8 cellular contexts compared by ENCODE assay signal in the genomic region with DNA sequence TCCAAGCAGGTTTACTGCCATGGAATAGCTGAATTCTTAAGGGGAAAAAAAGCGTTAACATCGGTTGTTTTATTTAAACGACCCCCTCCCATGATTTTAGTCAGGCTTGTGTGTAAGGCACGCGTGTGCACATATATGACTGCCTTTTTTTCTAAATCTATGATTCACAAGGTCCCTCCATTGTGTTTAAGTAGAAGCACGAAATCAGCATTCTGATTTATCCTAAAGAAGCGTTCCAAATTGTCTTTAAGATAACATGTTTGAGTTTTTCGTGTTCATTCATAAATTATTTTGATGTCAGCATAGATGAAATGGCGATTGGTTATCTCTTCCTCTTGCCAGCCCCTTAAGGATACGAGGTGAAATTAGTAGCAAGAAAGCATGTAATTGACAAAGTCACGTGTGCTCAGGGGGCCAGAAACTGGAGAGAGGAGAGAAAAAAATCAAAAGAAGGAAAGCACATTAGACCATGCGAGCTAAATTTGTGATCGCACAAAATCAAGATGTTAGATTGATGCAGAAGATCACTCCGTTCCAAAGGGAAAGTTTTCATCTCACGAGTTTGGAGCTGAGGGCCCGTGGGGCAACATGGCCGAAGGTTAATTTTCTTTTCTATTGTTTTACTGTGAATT. TPM values are rescaled to one million over a fixed set of nuclear protein-coding genes. Genes with fewer than 3 reads are reported as not detected.
DNase-seq lines count a peak whose midpoint lies in the region; ATAC-seq, FAIRE-seq and TF ChIP-seq lines count a peak whose summit lies in the region.

A gene with protein sequence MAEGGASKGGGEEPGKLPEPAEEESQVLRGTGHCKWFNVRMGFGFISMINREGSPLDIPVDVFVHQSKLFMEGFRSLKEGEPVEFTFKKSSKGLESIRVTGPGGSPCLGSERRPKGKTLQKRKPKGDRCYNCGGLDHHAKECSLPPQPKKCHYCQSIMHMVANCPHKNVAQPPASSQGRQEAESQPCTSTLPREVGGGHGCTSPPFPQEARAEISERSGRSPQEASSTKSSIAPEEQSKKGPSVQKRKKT (plus strand): TSS at position 445 of the 632 bp plus-strand sequence. CDS start 144 bp downstream, at position 589.

- peak within 1 kb of the TSS; percentile 52 for H2AFZ ChIP-seq in HepG2 (ENCODE audit: low read length)

- BruUV-seq in HepG2 (replicated peaks; lab: Mats Ljungman, UMichigan) = TSS peak; percentile 88

- H3K9me3 ChIP-seq in HepG2 (ENCODE audit: low read length) (no peaks in the 10 kb centered on the region), right lobe of liver (no peaks in the 10 kb centered on the region)

- peaks cover 25% of the 10 kb centered on the region for H3K4me1 ChIP-seq in HepG2 (ENCODE audit: insufficient read depth, low read length)
- H3K4me1 ChIP-seq in right lobe of liver = no peaks in the 10 kb centered on the region

- intact Hi-C loops in HepG2 (cut with micrococcal nuclease; ENCODE audit: unreplicated experiment) = loop anchor here (2.0 to 10.0 kb wide), 2 partner anchors 110 to 448 kb away; partner anchors contain the start of gene PREP
- intact Hi-C loops in right lobe of liver (cut with DNase I) = no loop called here

- H3K79me2 ChIP-seq in HepG2 (ENCODE audit: insufficient read depth, low read length) = peaks cover 42% of the 10 kb centered on the region

- peak within 1 kb of the TSS; percentile 99 for H3K27ac Mint-ChIP-seq in endothelial cell (ENCODE audit: unreplicated experiment)

- H3K27ac ChIP-seq in HepG2 (ENCODE audit: extremely low read length, insufficient read depth, low read length) = peak within 1 kb of the TSS; percentile 90
- H3K27ac ChIP-seq in right lobe of liver = no peak within 1 kb of the TSS

- no peak for TF ChIP-seq EP300 in HepG2 (IDR thresholded peaks at IDR 0.05; ENCODE audit: low read depth in 2 of 2, low read length in 2 of 2)
- no peak for TF ChIP-seq EP300 in HepG2 (CRISPR knock-in tag; IDR thresholded peaks at IDR 0.05; ENCODE audit: borderline replicate concordance)

- H4K20me1 ChIP-seq in HepG2 (ENCODE audit: insufficient read depth, low read length) = no peaks in the 10 kb centered on the region

- no peak; the same call in 2 of the 3 replicates for ATAC-seq in HepG2
- no peak for ATAC-seq in right lobe of liver
- ATAC-seq in HG03378 (IDR thresholded peaks at IDR 0.05; ENCODE audit: unreplicated experiment) = no peak

- H3K9ac ChIP-seq in HepG2 (ENCODE audit: insufficient read depth, low read depth, low read length) = peak within 1 kb of the TSS; percentile 84

- TF ChIP-seq CTCF in HepG2 (CRISPR knock-in tag; IDR thresholded peaks at IDR 0.05) (no peak), right lobe of liver (IDR thresholded peaks at IDR 0.05) (no peak), endothelial cell (IDR thresholded peaks at IDR 0.05; ENCODE audit: unreplicated experiment) (no peak)

- H3K4me1 Mint-ChIP-seq in endothelial cell (ENCODE audit: unreplicated experiment) = peaks cover 37% of the 10 kb centered on the region

- H3K36me3 ChIP-seq in HepG2 (replicated peaks in 1 of 2; ENCODE audit: control insufficient read depth in 1 of 2, insufficient read depth in 2 of 2, low read length in 2 of 2) (no peaks in the 10 kb centered on the region), right lobe of liver (no peaks in the 10 kb centered on the region)

- no peaks in the 10 kb centered on the region; a peak in 2 of 5 replicates for H3K27me3 ChIP-seq in HepG2 (ENCODE audit: control insufficient read depth in 1 of 2, insufficient read depth in 2 of 2, low read length in 2 of 2)
- H3K27me3 ChIP-seq in right lobe of liver = peaks cover 5 to 31% of the 10 kb centered on the region in 2 donors

- H3K4me3 ChIP-seq in HepG2 (replicated peaks in 1 of 3; ENCODE audit: insufficient read depth in 1 of 3, low read depth in 2 of 3, low read length in 3 of 3) (peak within 1 kb of the TSS; percentile 70 to 89 (median 72)), right lobe of liver (no peak within 1 kb of the TSS)

- peak; percentile 36 for FAIRE-seq in HepG2 (lab: Jason Lieb, UNC)
- no peak for FAIRE-seq in urothelium cell line (lab: Jason Lieb, UNC)

- in situ Hi-C loops in HepG2 (cut with HindIII; ENCODE audit: extremely low pct_ligation_motif_present, low pct_unique_long_range_greater_than_20kb) = no loop called here

- H3K9me3 Mint-ChIP-seq in endothelial cell (ENCODE audit: unreplicated experiment) = no peaks in the 10 kb centered on the region

- H3K4me3 Mint-ChIP-seq in endothelial cell (ENCODE audit: unreplicated experiment) = peak within 1 kb of the TSS; percentile 95

- CTCF ChIA-PET in HepG2 (lab: Yijun Ruan, JAX; ENCODE audit: low intra/inter-chr PET ratio, low total read pairs) = interaction anchor here (0.6 to 1.4 kb wide), 2 partner anchors 15 kb away, joined by 3 to 5 read pairs; no protein-coding TSS in a partner anchor

- DNase-seq in HepG2 (ENCODE audit: low spot score) = peak; percentile 43
- DNase-seq in right lobe of liver = no peak
- DNase-seq in endothelial cell (ENCODE audit: low spot score) = no peak
- DNase-seq in urothelium cell line (ENCODE audit: low spot score) = peak; percentile 15
- DNase-seq in DMS153 treated with DMSO at 0.1 percent for 48 hours (lab: John Stamatoyannopoulos, UW; ENCODE audit: unreplicated experiment) = no peak
- DNase-seq in NK-92 treated with Interleukin-12 subunit alpha and Interleukin-12 subunit beta, amount 100 ng/mL, for 24 hours (lab: John Stamatoyannopoulos, UW) = no peak

- peak within 1 kb of the TSS; percentile 76 for H3K4me2 ChIP-seq in HepG2 (ENCODE audit: low read depth, low read length)

- TF ChIP-seq RAD21 in HepG2 (CRISPR knock-in tag; IDR thresholded peaks at IDR 0.05) = no peak

- TF ChIP-seq POLR2A in HepG2 (IDR thresholded peaks at IDR 0.05; ENCODE audit: insufficient read depth in 1 of 2, low read depth in 2 of 2, low read length in 2 of 2) = peak in 1 of 2 experiments; percentile 23; a peak in 1 of 4 replicates
- no peak for TF ChIP-seq POLR2A in right lobe of liver (IDR thresholded peaks at IDR 0.05)

- peaks cover 3% of the 10 kb centered on the region for H3K36me3 Mint-ChIP-seq in endothelial cell (ENCODE audit: low read depth, unreplicated experiment)

- H3K27me3 Mint-ChIP-seq in endothelial cell (ENCODE audit: unreplicated experiment) = peaks cover 5% of the 10 kb centered on the region

- POLR2A ChIA-PET in HepG2 (lab: Yijun Ruan, JAX) = interaction anchor here (1.0 to 2.0 kb wide), 5 partner anchors 9 to 121 kb away, joined by 3 to 7 read pairs (median 5); partner anchors contain the start of gene HACE1

- 6% methylated on average over 17 of the region's 17 CpGs for WGBS in HepG2 (ENCODE audit: low lambda C conversion rate)
- WGBS in right lobe of liver (ENCODE audit: insufficient coverage, low coverage, low lambda C conversion rate, missing lambda C conversion rate) = 7% methylated on average over 17 of the region's 17 CpGs

TF ChIP-seq in HepG2, 621 proteins besides CTCF, POLR2A, EP300 and RAD21 (continues in another document):
- TF ChIP-seq PCBP1 (IDR thresholded peaks at IDR 0.05; ENCODE audit: borderline replicate concordance, low read depth, low read length) (0 out of 2 replicates have a peak, but pooled peaks have one; percentile 70), ZNF335 (CRISPR knock-in tag; IDR thresholded peaks at IDR 0.05) (0 out of 2 replicates have a peak, but pooled peaks have one; percentile 24), PHF8 (CRISPR knock-in tag; IDR thresholded peaks at IDR 0.05) (0 out of 2 replicates have a peak, but pooled peaks have one; percentile 38), MEIS1 (CRISPR knock-in tag; IDR thresholded peaks at IDR 0.05; ENCODE audit: borderline replicate concordance) (no peak), RAD51 (IDR thresholded peaks at IDR 0.05; ENCODE audit: borderline replicate concordance) (peak; percentile 44; the same call in 1 of the 2 replicates), HOXA5 (CRISPR knock-in tag; IDR thresholded peaks at IDR 0.05) (0 out of 2 replicates have a peak, but pooled peaks have one; percentile 17)

TF ChIP-seq in PFSK-1, 5 proteins besides CTCF, POLR2A, EP300 and RAD21 (continues in another document):
- TF ChIP-seq TAF1 (IDR thresholded peaks at IDR 0.05; ENCODE audit: borderline replicate concordance, insufficient read depth, low read length) = no peak

RNA-seq across cellular contexts. Expression of the gene that starts here (rescaled TPM):
- total RNA-seq in HepG2 (2016; rRNA removed; fragmentation: Illumina TruSeq; extraction: Trizol) = 56.8 and 100 TPM in 2 replicates
- total RNA-seq in HepG2 (2016; cell fraction: cytosol; rRNA removed; fragmentation: Illumina TruSeq; extraction: Trizol; ENCODE audit: low read depth) = 13.7 and 13.8 TPM in 2 replicates
- total RNA-seq in HepG2 (2016; cell fraction: insoluble cytoplasmic fraction; rRNA removed; fragmentation: Illumina TruSeq; extraction: Trizol) = 57.6 and 96.8 TPM in 2 replicates
- 35.2 and 40.8 TPM in 2 replicates for total RNA-seq in HepG2 (2016; cell fraction: membrane; rRNA removed; fragmentation: Illumina TruSeq; extraction: Trizol)
- total RNA-seq in HepG2 (2016; cell fraction: nucleus; rRNA removed; fragmentation: Illumina TruSeq; extraction: Trizol) = 41.3 and 44.0 TPM in 2 replicates
- polyA plus RNA-seq in HepG2 (2011; rRNA removed) = 8.8 and 14.5 TPM in 2 replicates
- 6.2 and 8.3 TPM in 2 replicates for polyA plus RNA-seq in HepG2 (2011; cell fraction: cytosol; rRNA removed)
- polyA plus RNA-seq in HepG2 (2011; cell fraction: nucleus; rRNA removed) = 4.0 and 4.5 TPM in 2 replicates
- polyA plus RNA-seq in HepG2 (2012) = 14.9 and 19.0 TPM in 2 replicates
- 2.5 and 2.6 TPM in 2 replicates for polyA plus RNA-seq in HepG2 (2016; cell fraction: cytosol; fragmentation: Illumina TruSeq; extraction: Trizol; ENCODE audit: low read depth)
- 60.7 and 65.9 TPM in 2 replicates for polyA plus RNA-seq in HepG2 (2016; cell fraction: insoluble cytoplasmic fraction; fragmentation: Illumina TruSeq; extraction: Trizol; ENCODE audit: low read depth)
- polyA plus RNA-seq in HepG2 (2016; cell fraction: membrane; fragmentation: Illumina TruSeq; extraction: Trizol; ENCODE audit: low read depth) = 14.5 and 15.6 TPM in 2 replicates
- polyA plus RNA-seq in HepG2 (2016; cell fraction: nucleus; fragmentation: Illumina TruSeq; extraction: Trizol; ENCODE audit: insufficient read depth, low read depth) = 29.8 and 30.3 TPM in 2 replicates
- polyA minus RNA-seq in HepG2 (2011; rRNA and poly(A)+ RNA removed; ENCODE audit: low replicate concordance) = 0.07 and 15.4 TPM in 2 replicates
- 22.1 and 22.7 TPM in 2 replicates for polyA minus RNA-seq in HepG2 (2011; cell fraction: cytosol; rRNA and poly(A)+ RNA removed)
- 19.1 and 20.3 TPM in 2 replicates for polyA minus RNA-seq in HepG2 (2011; cell fraction: nucleus; rRNA and poly(A)+ RNA removed)
- total RNA-seq in right lobe of liver = not detected
- polyA plus RNA-seq in PFSK-1 (2012; ENCODE audit: insufficient read length, low read depth) = 10.9 TPM
- total RNA-seq in endothelial cell (ENCODE audit: unreplicated experiment) = 36.9 TPM

Comparison
In these comparisons a context has a peak if more than half of its experiments do, and no peak if none do; other contexts are left out.
1. RNA of the gene that starts here (total RNA-seq): 13.7 to 100 TPM in HepG2 and 36.9 TPM in endothelial cell (single experiment); not detected in right lobe of liver; every median in the first group is over 10 times any median in the second.
2. DNase-seq: peak in HepG2 (single experiment) and urothelium cell line (single experiment); none in right lobe of liver (0 of 3), endothelial cell (single experiment), DMS153 treated with DMSO at 0.1 percent for 48 hours (single experiment) and NK-92 treated with Interleukin-12 subunit alpha and Interleukin-12 subunit beta, amount 100 ng/mL, for 24 hours (single experiment).
3. H3K4me3 ChIP-seq: peak in HepG2 (3 of 3); none in right lobe of liver (0 of 3).